12 cellular contexts compared by ENCODE assay signal in genomic region chr4:18698119-18698883, GRCh38.
"Had no signal": no experiment of that assay in that cellular context is flagged by ENCODE, and none has a peak within 500 bp of the region (broad histone marks: within the 10 kb centered on the region; RNA-seq: fewer than 3 reads in every experiment).

No MANE protein-coding gene starts in this region.

- H3K9me3 ChIP-seq: sigmoid colon, stomach had no signal

- H3K27ac ChIP-seq: sigmoid colon, stomach had no signal

- ATAC-seq: activated CD4-positive, alpha-beta T cell treated with anti-CD3 and anti-CD28 coated beads for 36 hours; activated CD8-positive, alpha-beta memory T cell treated with anti-CD3 and anti-CD28 coated beads, Interleukin-2, amount 10 ng/mL, durations not matched to agents 7 days and 5 days; effector memory CD8-positive, alpha-beta T cell; left colon; stimulated activated effector memory CD8-positive, alpha-beta T cell treated with anti-CD3 and anti-CD28 coated beads, Interleukin-12 subunit alpha, Interleukin-12 subunit beta, amount 100 ng/mL, for 72 hours had no signal

- H3K4me1 ChIP-seq: sigmoid colon, stomach had no signal

- H3K36me3 ChIP-seq: sigmoid colon, stomach had no signal

- FAIRE-seq: islet of Langerhans had no signal

- H3K27me3 ChIP-seq: sigmoid colon, stomach had no signal

- H3K4me3 ChIP-seq: sigmoid colon, stomach had no signal

- DNase-seq: activated CD4-positive, alpha-beta memory T cell treated with anti-CD3 and anti-CD28 coated beads, Interleukin-2, amount 10 ng/mL, durations not matched to agents 7 days and 5 days; activated CD4-positive, alpha-beta T cell treated with anti-CD3 and anti-CD28 coated beads for 36 hours; activated CD8-positive, alpha-beta memory T cell treated with anti-CD3 and anti-CD28 coated beads, Interleukin-2, amount 10 ng/mL, durations not matched to agents 7 days and 5 days; effector memory CD8-positive, alpha-beta T cell; left colon; midbrain; nucleus accumbens; sigmoid colon; stimulated activated CD4-positive, alpha-beta T cell treated with anti-CD3 and anti-CD28 coated beads, Interleukin-4, amount 100 ng/mL, for 24 hours; stomach had no signal
